1 cellular context compared by ENCODE assay signal in the genomic region with DNA sequence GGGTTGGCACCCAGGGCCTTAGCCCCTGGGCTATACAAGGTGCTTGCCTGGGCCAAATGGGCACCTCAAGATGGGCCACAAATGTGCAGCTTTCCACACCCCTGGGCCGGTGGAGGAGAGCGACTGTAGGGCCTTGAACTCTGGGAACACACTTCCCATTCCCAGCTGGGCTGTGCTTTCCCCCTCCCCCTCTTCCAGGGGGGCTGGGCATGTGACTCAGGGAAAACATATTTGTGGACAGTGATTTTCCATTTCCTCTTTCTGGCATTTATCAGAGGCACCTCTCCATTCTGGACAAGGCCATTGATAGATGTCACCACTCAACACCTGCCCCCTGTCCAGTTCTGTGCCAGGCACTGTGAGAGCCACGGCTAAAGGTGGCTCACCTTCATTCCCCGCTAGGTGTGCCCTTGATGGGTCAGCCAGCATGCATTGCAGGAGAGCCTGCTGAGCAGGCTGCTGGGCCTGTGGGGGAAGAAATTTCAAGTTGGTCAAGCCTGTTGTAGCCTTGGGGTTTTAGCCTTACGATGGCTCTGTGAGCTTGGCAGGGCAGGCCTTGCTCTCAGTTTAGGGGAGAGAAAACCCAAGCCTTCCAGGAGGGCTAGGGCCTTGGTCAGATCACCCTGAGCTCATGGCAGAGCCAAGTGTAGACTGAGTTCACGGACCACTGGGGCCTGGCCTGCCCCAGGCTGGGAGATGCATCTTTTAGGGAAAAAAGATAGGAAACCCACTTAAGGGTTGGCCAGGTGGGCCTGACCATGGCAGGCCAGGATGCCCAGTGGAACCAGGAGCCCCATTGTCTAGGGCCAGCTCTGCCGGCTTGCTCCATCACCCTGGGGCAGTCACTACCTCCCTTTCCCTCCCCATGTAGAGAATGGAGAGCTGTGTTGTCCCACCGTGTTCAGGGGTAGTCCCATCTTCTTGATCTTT.
TF ChIP-seq lines count a peak whose summit lies in the region.

No MANE protein-coding gene starts in this region.

TF ChIP-seq in HepG2, 621 proteins besides CTCF, POLR2A, EP300 and RAD21 (continued from another document and continues in another):
- TF ChIP-seq, protein P1, sequence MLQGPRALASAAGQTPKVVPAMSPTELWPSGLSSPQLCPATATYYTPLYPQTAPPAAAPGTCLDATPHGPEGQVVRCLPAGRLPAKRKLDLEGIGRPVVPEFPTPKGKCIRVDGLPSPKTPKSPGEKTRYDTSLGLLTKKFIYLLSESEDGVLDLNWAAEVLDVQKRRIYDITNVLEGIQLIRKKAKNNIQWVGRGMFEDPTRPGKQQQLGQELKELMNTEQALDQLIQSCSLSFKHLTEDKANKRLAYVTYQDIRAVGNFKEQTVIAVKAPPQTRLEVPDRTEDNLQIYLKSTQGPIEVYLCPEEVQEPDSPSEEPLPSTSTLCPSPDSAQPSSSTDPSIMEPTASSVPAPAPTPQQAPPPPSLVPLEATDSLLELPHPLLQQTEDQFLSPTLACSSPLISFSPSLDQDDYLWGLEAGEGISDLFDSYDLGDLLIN (CRISPR knock-in tag; IDR thresholded peaks at IDR 0.05; ENCODE audit: borderline replicate concordance) = no peak
- TF ChIP-seq HOXA9 (CRISPR knock-in tag; IDR thresholded peaks at IDR 0.05; ENCODE audit: borderline replicate concordance) (no peak), MXD4 (CRISPR knock-in tag; IDR thresholded peaks at IDR 0.05) (no peak; the same call in 1 of the 2 replicates), KDM4B (CRISPR knock-in tag; IDR thresholded peaks at IDR 0.05) (no peak; the same call in 1 of the 2 replicates), ZBTB43 (CRISPR knock-in tag; conservative IDR thresholded peaks at IDR 0.05) (no peak), ZNF431 (CRISPR knock-in tag; IDR thresholded peaks at IDR 0.05; ENCODE audit: borderline replicate concordance, low read depth) (no peak), ZNF432 (CRISPR knock-in tag; IDR thresholded peaks at IDR 0.05; ENCODE audit: borderline replicate concordance) (no peak), ZSCAN5A (CRISPR knock-in tag; IDR thresholded peaks at IDR 0.05; ENCODE audit: borderline replicate concordance) (no peak), MNT (IDR thresholded peaks at IDR 0.05) (no peak), ELF4 (CRISPR knock-in tag; IDR thresholded peaks at IDR 0.05; ENCODE audit: borderline replicate concordance) (no peak), ZNF318 (CRISPR knock-in tag; IDR thresholded peaks at IDR 0.05) (no peak), SMARCC2 (IDR thresholded peaks at IDR 0.05) (no peak), GATAD2A (CRISPR knock-in tag; IDR thresholded peaks at IDR 0.05) (peak; percentile 93), MXD1 (CRISPR knock-in tag; IDR thresholded peaks at IDR 0.05) (no peak), RBM39 (IDR thresholded peaks at IDR 0.05; ENCODE audit: low read depth, low read length, poor library complexity, severe bottlenecking) (no peak), ATF3 (CRISPR knock-in tag; IDR thresholded peaks at IDR 0.05) (peak; percentile 43; the same call in 1 of the 2 replicates), KAT8 (CRISPR knock-in tag; IDR thresholded peaks at IDR 0.05) (peak; percentile 80)
- TF ChIP-seq, protein P2, sequence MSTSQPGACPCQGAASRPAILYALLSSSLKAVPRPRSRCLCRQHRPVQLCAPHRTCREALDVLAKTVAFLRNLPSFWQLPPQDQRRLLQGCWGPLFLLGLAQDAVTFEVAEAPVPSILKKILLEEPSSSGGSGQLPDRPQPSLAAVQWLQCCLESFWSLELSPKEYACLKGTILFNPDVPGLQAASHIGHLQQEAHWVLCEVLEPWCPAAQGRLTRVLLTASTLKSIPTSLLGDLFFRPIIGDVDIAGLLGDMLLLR (CRISPR knock-in tag; IDR thresholded peaks at IDR 0.05) = no peak
- TF ChIP-seq, protein P3, sequence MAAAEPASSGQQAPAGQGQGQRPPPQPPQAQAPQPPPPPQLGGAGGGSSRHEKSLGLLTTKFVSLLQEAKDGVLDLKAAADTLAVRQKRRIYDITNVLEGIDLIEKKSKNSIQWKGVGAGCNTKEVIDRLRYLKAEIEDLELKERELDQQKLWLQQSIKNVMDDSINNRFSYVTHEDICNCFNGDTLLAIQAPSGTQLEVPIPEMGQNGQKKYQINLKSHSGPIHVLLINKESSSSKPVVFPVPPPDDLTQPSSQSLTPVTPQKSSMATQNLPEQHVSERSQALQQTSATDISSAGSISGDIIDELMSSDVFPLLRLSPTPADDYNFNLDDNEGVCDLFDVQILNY (CRISPR knock-in tag; conservative IDR thresholded peaks at IDR 0.05) = no peak
- TF ChIP-seq, protein P4, sequence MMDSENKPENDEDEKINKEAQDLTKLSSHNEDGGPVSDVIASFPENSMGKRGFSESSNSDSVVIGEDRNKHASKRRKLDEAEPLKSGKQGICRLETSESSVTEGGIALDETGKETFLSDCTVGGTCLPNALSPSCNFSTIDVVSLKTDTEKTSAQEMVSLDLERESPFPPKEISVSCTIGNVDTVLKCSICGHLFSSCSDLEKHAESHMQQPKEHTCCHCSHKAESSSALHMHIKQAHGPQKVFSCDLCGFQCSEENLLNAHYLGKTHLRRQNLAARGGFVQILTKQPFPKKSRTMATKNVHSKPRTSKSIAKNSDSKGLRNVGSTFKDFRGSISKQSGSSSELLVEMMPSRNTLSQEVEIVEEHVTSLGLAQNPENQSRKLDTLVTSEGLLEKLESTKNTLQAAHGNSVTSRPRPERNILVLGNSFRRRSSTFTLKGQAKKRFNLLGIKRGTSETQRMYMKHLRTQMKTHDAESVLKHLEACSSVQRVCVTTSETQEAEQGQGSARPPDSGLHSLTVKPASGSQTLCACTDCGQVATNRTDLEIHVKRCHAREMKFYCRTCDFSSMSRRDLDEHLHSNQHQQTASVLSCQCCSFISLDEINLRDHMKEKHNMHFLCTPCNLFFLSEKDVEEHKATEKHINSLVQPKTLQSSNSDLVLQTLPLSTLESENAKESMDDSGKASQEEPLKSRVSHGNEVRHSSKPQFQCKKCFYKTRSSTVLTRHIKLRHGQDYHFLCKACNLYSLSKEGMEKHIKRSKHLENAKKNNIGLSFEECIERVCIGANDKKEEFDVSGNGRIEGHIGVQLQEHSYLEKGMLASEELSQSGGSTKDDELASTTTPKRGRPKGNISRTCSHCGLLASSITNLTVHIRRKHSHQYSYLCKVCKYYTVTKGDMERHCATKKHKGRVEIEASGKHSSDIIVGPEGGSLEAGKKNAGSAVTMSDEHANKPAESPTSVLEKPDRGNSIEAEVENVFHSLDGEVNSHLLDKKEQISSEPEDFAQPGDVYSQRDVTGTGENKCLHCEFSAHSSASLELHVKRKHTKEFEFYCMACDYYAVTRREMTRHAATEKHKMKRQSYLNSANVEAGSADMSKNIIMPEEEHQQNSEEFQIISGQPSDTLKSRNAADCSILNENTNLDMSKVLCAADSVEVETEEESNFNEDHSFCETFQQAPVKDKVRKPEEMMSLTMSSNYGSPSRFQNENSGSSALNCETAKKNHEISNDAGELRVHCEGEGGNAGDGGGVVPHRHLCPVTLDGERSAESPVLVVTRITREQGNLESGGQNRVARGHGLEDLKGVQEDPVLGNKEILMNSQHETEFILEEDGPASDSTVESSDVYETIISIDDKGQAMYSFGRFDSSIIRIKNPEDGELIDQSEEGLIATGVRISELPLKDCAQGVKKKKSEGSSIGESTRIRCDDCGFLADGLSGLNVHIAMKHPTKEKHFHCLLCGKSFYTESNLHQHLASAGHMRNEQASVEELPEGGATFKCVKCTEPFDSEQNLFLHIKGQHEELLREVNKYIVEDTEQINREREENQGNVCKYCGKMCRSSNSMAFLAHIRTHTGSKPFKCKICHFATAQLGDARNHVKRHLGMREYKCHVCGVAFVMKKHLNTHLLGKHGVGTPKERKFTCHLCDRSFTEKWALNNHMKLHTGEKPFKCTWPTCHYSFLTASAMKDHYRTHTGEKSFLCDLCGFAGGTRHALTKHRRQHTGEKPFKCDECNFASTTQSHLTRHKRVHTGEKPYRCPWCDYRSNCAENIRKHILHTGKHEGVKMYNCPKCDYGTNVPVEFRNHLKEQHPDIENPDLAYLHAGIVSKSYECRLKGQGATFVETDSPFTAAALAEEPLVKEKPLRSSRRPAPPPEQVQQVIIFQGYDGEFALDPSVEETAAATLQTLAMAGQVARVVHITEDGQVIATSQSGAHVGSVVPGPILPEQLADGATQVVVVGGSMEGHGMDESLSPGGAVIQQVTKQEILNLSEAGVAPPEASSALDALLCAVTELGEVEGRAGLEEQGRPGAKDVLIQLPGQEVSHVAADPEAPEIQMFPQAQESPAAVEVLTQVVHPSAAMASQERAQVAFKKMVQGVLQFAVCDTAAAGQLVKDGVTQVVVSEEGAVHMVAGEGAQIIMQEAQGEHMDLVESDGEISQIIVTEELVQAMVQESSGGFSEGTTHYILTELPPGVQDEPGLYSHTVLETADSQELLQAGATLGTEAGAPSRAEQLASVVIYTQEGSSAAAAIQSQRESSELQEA (CRISPR knock-in tag; IDR thresholded peaks at IDR 0.05; ENCODE audit: not compliant biosample characterization) = no peak
